In genomic region chr1:114720492-114720891, GRCh38 we compare ENCODE assay signal across 21 cellular contexts. TPM values are rescaled to one million over a fixed set of nuclear protein-coding genes. Genes with fewer than 3 reads are reported as not detected.
A peak's percentile ranks its signal among the peaks of the same experiment; 100 is the strongest.
DNase-seq lines count a peak whose midpoint lies in the region; ATAC-seq and TF ChIP-seq lines count a peak whose summit lies in the region.
"Had no signal": no experiment of that assay in that cellular context is flagged by ENCODE, and none has a peak within 500 bp of the region (broad histone marks: within the 10 kb centered on the region; RNA-seq: fewer than 3 reads in every experiment).

No MANE protein-coding gene starts in this region.

- peaks cover 23% of the 10 kb centered on the region for H3K4me1 Mint-ChIP-seq in activated naive CD4-positive, alpha-beta T cell treated with anti-CD3 and anti-CD28 coated beads, Interleukin-2, amount 50 U/mL, for 24 hours
- H3K4me1 Mint-ChIP-seq in activated naive CD8-positive, alpha-beta T cell treated with anti-CD3 and anti-CD28 coated beads, Interleukin-2, amount 50 U/mL, for 24 hours: peaks cover 37% of the 10 kb centered on the region
- peaks cover 13% of the 10 kb centered on the region for H3K4me1 Mint-ChIP-seq in type B pancreatic cell (ENCODE audit: unreplicated experiment)

- no peak overlapping the region for H3K4me3 Mint-ChIP-seq in activated naive CD4-positive, alpha-beta T cell treated with anti-CD3 and anti-CD28 coated beads, Interleukin-2, amount 50 U/mL, for 24 hours
- no peak overlapping the region for H3K4me3 Mint-ChIP-seq in activated naive CD8-positive, alpha-beta T cell treated with anti-CD3 and anti-CD28 coated beads, Interleukin-2, amount 50 U/mL, for 24 hours
- no peak overlapping the region for H3K4me3 Mint-ChIP-seq in type B pancreatic cell
- H3K4me3 Mint-ChIP-seq: CD14-positive monocyte had no signal

- no peaks in the 10 kb centered on the region for H3K9me3 ChIP-seq in right lobe of liver

- no peaks in the 10 kb centered on the region for H3K27me3 ChIP-seq in right lobe of liver

- no peaks in the 10 kb centered on the region for H3K9me3 Mint-ChIP-seq in activated naive CD4-positive, alpha-beta T cell treated with anti-CD3 and anti-CD28 coated beads, Interleukin-2, amount 50 U/mL, for 24 hours
- no peaks in the 10 kb centered on the region for H3K9me3 Mint-ChIP-seq in activated naive CD4-positive, alpha-beta T cell treated with anti-CD3 and anti-CD28 coated beads, Interleukin-2, amount 50 U/mL, for 72 hours
- H3K9me3 Mint-ChIP-seq in activated naive CD8-positive, alpha-beta T cell treated with anti-CD3 and anti-CD28 coated beads, Interleukin-2, amount 50 U/mL, for 24 hours: no peaks in the 10 kb centered on the region
- no peaks in the 10 kb centered on the region for H3K9me3 Mint-ChIP-seq in type B pancreatic cell
- H3K9me3 Mint-ChIP-seq: CD14-positive monocyte had no signal

- TF ChIP-seq CTCF in right lobe of liver (IDR thresholded peaks at IDR 0.05) (no peak), type B pancreatic cell (conservative IDR thresholded peaks at IDR 0.05) (no peak)

- no peak for TF ChIP-seq POLR2A in right lobe of liver (IDR thresholded peaks at IDR 0.05)

- ATAC-seq in activated naive CD4-positive, alpha-beta T cell treated with anti-CD3 and anti-CD28 coated beads, Interleukin-2, amount 50 U/mL, for 72 hours: no peak
- no peak for ATAC-seq in activated naive CD8-positive, alpha-beta T cell treated with anti-CD3 and anti-CD28 coated beads, Interleukin-2, amount 50 U/mL, for 24 hours
- ATAC-seq in right lobe of liver (peak; percentile 66 to 81 (median 77)), HG03045 (IDR thresholded peaks at IDR 0.05; ENCODE audit: unreplicated experiment) (no peak)
- ATAC-seq: PC-3 had no signal

- H3K36me3 ChIP-seq in right lobe of liver: peaks cover 5 to 66% (median 27%) of the 10 kb centered on the region in 4 donors

- H3K4me1 ChIP-seq in right lobe of liver: peaks cover 0 to 30% (median 10%) of the 10 kb centered on the region in 4 donors

- peak overlapping the region; percentile 72 for H3K27ac Mint-ChIP-seq in activated naive CD4-positive, alpha-beta T cell treated with anti-CD3 and anti-CD28 coated beads, Interleukin-2, amount 50 U/mL, for 24 hours
- peak overlapping the region in 1 of 2 donors; percentile 24 for H3K27ac Mint-ChIP-seq in activated naive CD4-positive, alpha-beta T cell treated with anti-CD3 and anti-CD28 coated beads, Interleukin-2, amount 50 U/mL, for 72 hours
- H3K27ac Mint-ChIP-seq in activated naive CD8-positive, alpha-beta T cell treated with anti-CD3 and anti-CD28 coated beads, Interleukin-2, amount 50 U/mL, for 24 hours: peak overlapping the region; percentile 44
- H3K27ac Mint-ChIP-seq in type B pancreatic cell: peak overlapping the region; percentile 90

- H3K36me3 Mint-ChIP-seq in activated naive CD4-positive, alpha-beta T cell treated with anti-CD3 and anti-CD28 coated beads, Interleukin-2, amount 50 U/mL, for 24 hours: peaks cover 30% of the 10 kb centered on the region
- H3K36me3 Mint-ChIP-seq in activated naive CD4-positive, alpha-beta T cell treated with anti-CD3 and anti-CD28 coated beads, Interleukin-2, amount 50 U/mL, for 72 hours: peaks cover 33 to 68% of the 10 kb centered on the region in 2 donors
- peaks cover 75% of the 10 kb centered on the region for H3K36me3 Mint-ChIP-seq in activated naive CD8-positive, alpha-beta T cell treated with anti-CD3 and anti-CD28 coated beads, Interleukin-2, amount 50 U/mL, for 24 hours (ENCODE audit: low read depth)
- H3K36me3 Mint-ChIP-seq in type B pancreatic cell: peaks cover 54% of the 10 kb centered on the region

- peak overlapping the region in 2 of 3 donors; percentile 72 to 80 for H3K27ac ChIP-seq in right lobe of liver
- H3K27ac ChIP-seq: KMS-11 had no signal

- 41% methylated on average over 4 of the region's 4 CpGs for WGBS in right lobe of liver (ENCODE audit: insufficient coverage, low coverage, low lambda C conversion rate, missing lambda C conversion rate)

- intact Hi-C loops in right lobe of liver (cut with DNase I): no loop called here

- no peak overlapping the region for H3K4me3 ChIP-seq in right lobe of liver
- H3K4me3 ChIP-seq: GM23248 had no signal

- H3K27me3 Mint-ChIP-seq in activated naive CD4-positive, alpha-beta T cell treated with anti-CD3 and anti-CD28 coated beads, Interleukin-2, amount 50 U/mL, for 24 hours: no peaks in the 10 kb centered on the region
- H3K27me3 Mint-ChIP-seq in activated naive CD8-positive, alpha-beta T cell treated with anti-CD3 and anti-CD28 coated beads, Interleukin-2, amount 50 U/mL, for 24 hours: no peaks in the 10 kb centered on the region
- no peaks in the 10 kb centered on the region for H3K27me3 Mint-ChIP-seq in type B pancreatic cell

- DNase-seq in activated naive CD4-positive, alpha-beta T cell treated with anti-CD3 and anti-CD28 coated beads, Interleukin-2, amount 50 U/mL, for 72 hours (ENCODE audit: low spot score in 2 of 2): no peak
- no peak for DNase-seq in activated naive CD8-positive, alpha-beta T cell treated with anti-CD3 and anti-CD28 coated beads, Interleukin-2, amount 50 U/mL, for 24 hours
- DNase-seq in right lobe of liver: peak; percentile 46 to 83 (median 71)
- DNase-seq in type B pancreatic cell (ENCODE audit: extremely low spot score, unreplicated experiment): no peak
- DNase-seq in DMS153 treated with DMSO at 0.1 percent for 48 hours (lab: John Stamatoyannopoulos, UW; ENCODE audit: unreplicated experiment): no peak
- DNase-seq in kidney tubule cell (ENCODE audit: low spot score): no peak
- DNase-seq: Calu3; DMS79 treated with DMSO at 0.1 percent for 48 hours; GM23248; NCI-H1092; NCI-H1694; NCI-H2107; NCI-H345; NCI-H526 treated with DMSO at 0.1 percent for 48 hours; NK-92 treated with Interleukin-12 subunit alpha and Interleukin-12 subunit beta, amount 100 ng/mL, for 24 hours; PC-3 had no signal

RNA-seq across cellular contexts. Expression of gene NRAS, which starts 3.9 kb away (rescaled TPM):
- total RNA-seq in activated naive CD4-positive, alpha-beta T cell treated with anti-CD3 and anti-CD28 coated beads, Interleukin-2, amount 50 U/mL, for 72 hours: 10 to 100 TPM; 43.9 to 52.3 TPM
- 10 to 100 TPM; 10.4 to 24.5 (median 16.3) TPM for total RNA-seq in right lobe of liver
- total RNA-seq in type B pancreatic cell (ENCODE audit: low replicate concordance): 49.4 and 54.8 TPM in 2 replicates

RNA-seq across cellular contexts. Expression of gene AMPD1, which starts 25.1 kb away (rescaled TPM):
- not detected for total RNA-seq in activated naive CD4-positive, alpha-beta T cell treated with anti-CD3 and anti-CD28 coated beads, Interleukin-2, amount 50 U/mL, for 72 hours
- total RNA-seq in right lobe of liver (under 1 TPM in 3 of 6 experiments, not detected in 3; 0.12 to 0.19 (median 0.13) TPM), type B pancreatic cell (ENCODE audit: low replicate concordance) (not detected in 2 replicates)
- total RNA-seq: Calu3, GM23248, MCF 10A, PC-3 had no signal

RNA-seq across cellular contexts. Expression of gene CSDE1, which starts 37.3 kb away (rescaled TPM):
- total RNA-seq in activated naive CD4-positive, alpha-beta T cell treated with anti-CD3 and anti-CD28 coated beads, Interleukin-2, amount 50 U/mL, for 72 hours: 100 to 1,000 TPM; 433 to 486 TPM
- total RNA-seq in right lobe of liver: 100 to 1,000 TPM; 195 to 585 (median 269) TPM
- 532 and 538 TPM in 2 replicates for total RNA-seq in type B pancreatic cell (ENCODE audit: low replicate concordance)

RNA-seq across cellular contexts. Expression of gene DENND2C, which starts 50.6 kb away (rescaled TPM):
- total RNA-seq in activated naive CD4-positive, alpha-beta T cell treated with anti-CD3 and anti-CD28 coated beads, Interleukin-2, amount 50 U/mL, for 72 hours: 1 to 10 TPM in 1 of 2 donors, under 1 TPM in 1; 0.35 to 2.3 TPM
- 1 to 10 TPM; 2.5 to 5.1 (median 4.4) TPM for total RNA-seq in right lobe of liver
- total RNA-seq in type B pancreatic cell (ENCODE audit: low replicate concordance): 3.6 and 8.8 TPM in 2 replicates

RNA-seq across cellular contexts. Expression of gene SIKE1, which starts 60.0 kb away (rescaled TPM):
- total RNA-seq in activated naive CD4-positive, alpha-beta T cell treated with anti-CD3 and anti-CD28 coated beads, Interleukin-2, amount 50 U/mL, for 72 hours: 10 to 100 TPM; 61.1 to 76.0 TPM
- 10 to 100 TPM; 17.5 to 74.0 (median 21.8) TPM for total RNA-seq in right lobe of liver
- 64.6 and 69.1 TPM in 2 replicates for total RNA-seq in type B pancreatic cell (ENCODE audit: low replicate concordance)

Comparison
In these comparisons a context has a peak if more than half of its experiments do, and no peak if none do; other contexts are left out.
1. ATAC-seq: peak in right lobe of liver (4 of 4); none in activated naive CD4-positive, alpha-beta T cell treated with anti-CD3 and anti-CD28 coated beads, Interleukin-2, amount 50 U/mL, for 72 hours (0 of 2), activated naive CD8-positive, alpha-beta T cell treated with anti-CD3 and anti-CD28 coated beads, Interleukin-2, amount 50 U/mL, for 24 hours (single experiment) and HG03045 (single experiment).
2. DNase-seq: peak in right lobe of liver (3 of 3); none in activated naive CD4-positive, alpha-beta T cell treated with anti-CD3 and anti-CD28 coated beads, Interleukin-2, amount 50 U/mL, for 72 hours (0 of 2), activated naive CD8-positive, alpha-beta T cell treated with anti-CD3 and anti-CD28 coated beads, Interleukin-2, amount 50 U/mL, for 24 hours (single experiment), type B pancreatic cell (single experiment), DMS153 treated with DMSO at 0.1 percent for 48 hours (single experiment) and kidney tubule cell (single experiment).